ENCODE assay signal across 22 cellular contexts in the genomic region with DNA sequence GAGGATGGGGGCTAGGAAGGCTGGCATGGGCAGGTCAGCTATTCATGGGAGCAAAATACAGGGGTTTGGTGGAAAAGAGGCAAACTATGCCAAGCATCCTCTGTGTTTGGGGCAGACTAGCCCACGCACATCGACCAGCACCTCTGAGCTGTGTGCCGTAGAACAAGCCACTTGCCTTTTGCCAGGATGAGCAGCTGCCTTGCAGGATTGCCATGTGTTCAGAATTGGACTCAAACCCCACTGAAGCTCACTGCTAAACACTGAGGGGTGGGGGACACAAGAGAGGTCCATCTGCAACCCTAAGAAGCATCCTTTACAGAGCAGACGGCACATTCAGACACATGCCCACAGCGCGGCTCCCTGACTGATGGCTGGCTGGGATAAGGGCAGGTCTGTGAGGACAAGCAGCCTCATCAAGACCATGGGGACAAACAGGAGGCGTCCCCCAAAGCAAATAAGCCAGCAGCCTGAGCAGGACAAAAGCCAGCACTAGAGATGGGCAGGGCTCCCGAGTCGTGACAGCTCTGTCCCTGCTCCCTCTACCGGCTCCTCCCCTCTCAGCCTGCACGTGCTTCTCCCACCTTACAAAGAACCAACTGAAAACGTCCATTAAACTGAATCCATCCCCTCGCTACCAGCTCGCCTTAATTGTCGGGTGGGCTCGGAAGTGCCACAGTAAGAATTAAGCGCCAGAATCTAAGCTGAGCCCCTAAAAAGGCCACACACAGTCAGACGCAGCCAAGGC.
DNase-seq lines count a peak whose midpoint lies in the region; ATAC-seq and TF ChIP-seq lines count a peak whose summit lies in the region.
"Had no signal": no experiment of that assay in that cellular context is flagged by ENCODE, and none has a peak within 500 bp of the region (broad histone marks: within the 10 kb centered on the region; RNA-seq: fewer than 3 reads in every experiment).

No MANE protein-coding gene starts in this region.

- H3K27ac ChIP-seq in neuronal stem cell (replicated peaks; ENCODE audit: low read length), result no peak overlapping the region
- H3K27ac ChIP-seq: SJSA1 had no signal

- H3K36me3 ChIP-seq in neuronal stem cell (replicated peaks in 1 of 2; ENCODE audit: control insufficient read depth in 2 of 2, insufficient read depth in 2 of 2, low read length in 2 of 2), result no peaks in the 10 kb centered on the region
- H3K36me3 ChIP-seq: MG63, SJSA1 had no signal

- WGBS in neuronal stem cell (ENCODE audit: extremely low coverage in 2 of 2, insufficient read length in 2 of 2, insufficient replicate concordance in 1 of 2), 2 donors, result no CpG with 5 or more reads among the region's 18 CpGs

- peak overlapping the region; percentile 19 for H3K23ac ChIP-seq in neuronal stem cell (ENCODE audit: low read depth, low read length, poor library complexity)

- peak overlapping the region; percentile 63 for H3K18ac ChIP-seq in neuronal stem cell (ENCODE audit: low read length)

- no peak overlapping the region for H2BK5ac ChIP-seq in neuronal stem cell (ENCODE audit: low read length)

- peak overlapping the region; percentile 70 for H2BK15ac ChIP-seq in neuronal stem cell (ENCODE audit: low read length)

- peak overlapping the region; percentile 60 for H2AFZ ChIP-seq in neuronal stem cell (ENCODE audit: low read length)

- ATAC-seq in T-helper 17 cell, result no peak
- ATAC-seq: Panc1 had no signal

- H3K4me2 ChIP-seq in neuronal stem cell (ENCODE audit: insufficient read depth, low read length, poor library complexity, severe bottlenecking), result no peak overlapping the region

- TF ChIP-seq CTCF in chondrocyte (IDR thresholded peaks at IDR 0.05), result no peak

- peak overlapping the region; percentile 14 for H2BK12ac ChIP-seq in neuronal stem cell (ENCODE audit: low read length)

- H3K4me1 Mint-ChIP-seq in T-helper 17 cell, result peaks cover 20% of the 10 kb centered on the region
- H3K4me1 Mint-ChIP-seq in chondrocyte (ENCODE audit: low read depth), result peaks cover 19% of the 10 kb centered on the region

- no peak overlapping the region for H3K4ac ChIP-seq in neuronal stem cell (ENCODE audit: low read length)

- no peak overlapping the region for H3K4me3 ChIP-seq in neuronal stem cell (ENCODE audit: low read length in 2 of 2)
- H3K4me3 ChIP-seq: MG63, SJSA1 had no signal

- H4K91ac ChIP-seq in neuronal stem cell (ENCODE audit: low read depth, low read length, poor library complexity), result no peak overlapping the region

- H4K8ac ChIP-seq in neuronal stem cell (ENCODE audit: low read depth, low read length), result peak overlapping the region; percentile 33

- peak overlapping the region; percentile 27 for H3K14ac ChIP-seq in neuronal stem cell (ENCODE audit: low read length)

- no peaks in the 10 kb centered on the region for H3K27me3 Mint-ChIP-seq in T-helper 17 cell
- peaks cover 14% of the 10 kb centered on the region for H3K27me3 Mint-ChIP-seq in chondrocyte (ENCODE audit: low read depth)
- H3K27me3 Mint-ChIP-seq: B cell; CD4-positive, CD25-positive, alpha-beta regulatory T cell; IgD-negative memory B cell had no signal

- H2AK5ac ChIP-seq in neuronal stem cell (ENCODE audit: low read depth, low read length), result no peak overlapping the region

- H3K27ac Mint-ChIP-seq in T-helper 17 cell (peak overlapping the region; percentile 76), chondrocyte (ENCODE audit: unreplicated experiment) (no peak overlapping the region)
- H3K27ac Mint-ChIP-seq: B cell, IgD-negative memory B cell had no signal

- H3K9me3 ChIP-seq in T-helper 17 cell (ENCODE audit: control insufficient read depth, low read length, poor library complexity, severe bottlenecking) (no peaks in the 10 kb centered on the region), neuronal stem cell (replicated peaks in 1 of 2; ENCODE audit: control insufficient read depth in 2 of 2, insufficient read depth in 1 of 2, low read depth in 1 of 2, low read length in 2 of 2) (no peaks in the 10 kb centered on the region)
- H3K9me3 ChIP-seq: MG63, SJSA1 had no signal

- peaks cover 4 to 8% of the 10 kb centered on the region in 2 donors for H3K4me1 ChIP-seq in neuronal stem cell (ENCODE audit: control insufficient read depth in 2 of 2, insufficient read depth in 1 of 2, low read depth in 1 of 2, low read length in 2 of 2)

- no peak overlapping the region for H2BK120ac ChIP-seq in neuronal stem cell (ENCODE audit: low read depth, low read length)

- H3K79me1 ChIP-seq in neuronal stem cell (ENCODE audit: low read depth, low read length), result no peaks in the 10 kb centered on the region

- H3K9me3 Mint-ChIP-seq in chondrocyte (ENCODE audit: low read depth), result no peaks in the 10 kb centered on the region
- H3K9me3 Mint-ChIP-seq: CD4-positive, CD25-positive, alpha-beta regulatory T cell; IgD-negative memory B cell had no signal

- H3K4me3 Mint-ChIP-seq in T-helper 17 cell (no peak overlapping the region), chondrocyte (ENCODE audit: unreplicated experiment) (no peak overlapping the region)
- H3K4me3 Mint-ChIP-seq: B cell, IgD-negative memory B cell had no signal

- H3K36me3 Mint-ChIP-seq in T-helper 17 cell (ENCODE audit: low read depth) (no peaks in the 10 kb centered on the region), chondrocyte (ENCODE audit: low read depth) (no peaks in the 10 kb centered on the region)

- H3K9ac ChIP-seq in neuronal stem cell (ENCODE audit: low read depth, low read length, poor library complexity), result no peak overlapping the region

- H3K27me3 ChIP-seq in neuronal stem cell (ENCODE audit: control insufficient read depth in 3 of 3, insufficient read depth in 3 of 3, low read depth in 1 of 3, low read length in 3 of 3), result peaks cover 0 to 38% (median 8%) of the 10 kb centered on the region in 3 experiments
- H3K27me3 ChIP-seq: MG63, SJSA1 had no signal

- DNase-seq in Ammon's horn (ENCODE audit: low spot score), result peak; percentile 40
- no peak for DNase-seq in T-helper 17 cell
- DNase-seq in chondrocyte (ENCODE audit: low spot score), result peak; percentile 41
- DNase-seq in neuronal stem cell (ENCODE audit: low spot score), result no peak
- no peak for DNase-seq in NCI-H128 (lab: John Stamatoyannopoulos, UW; ENCODE audit: unreplicated experiment)
- DNase-seq in NCI-H526 (lab: John Stamatoyannopoulos, UW), result no peak
- DNase-seq in NCI-H2107 treated with DMSO at 0.1 percent for 48 hours (lab: John Stamatoyannopoulos, UW; ENCODE audit: unreplicated experiment), result no peak
- DNase-seq in EL, result no peak
- DNase-seq: 8988T; CD4-positive, CD25-positive, alpha-beta regulatory T cell; COR-L47; H7; Kasumi-1; MG63; NCI-H1048; NCI-H1436 treated with DMSO at 0.1 percent for 48 hours; NCI-H2029; NCI-H2171 treated with DMSO at 0.1 percent for 48 hours had no signal

Comparison
In these comparisons a context has a peak if more than half of its experiments do, and no peak if none do; other contexts are left out.
1. DNase-seq: peak in Ammon's horn (single experiment) and chondrocyte (single experiment); none in T-helper 17 cell (0 of 3), neuronal stem cell (single experiment), NCI-H128 (single experiment), NCI-H526 (0 of 2), NCI-H2107 treated with DMSO at 0.1 percent for 48 hours (single experiment) and EL (single experiment).